8 cellular contexts compared by ENCODE assay signal in genomic region chr14:104639889-104640548, GRCh38. TPM values are rescaled to one million over a fixed set of nuclear protein-coding genes. Genes with fewer than 3 reads are reported as not detected.
DNase-seq lines count a peak whose midpoint lies in the region; ATAC-seq and TF ChIP-seq lines count a peak whose summit lies in the region.

No MANE protein-coding gene starts in this region.

- no peak overlapping the region for H3K9ac ChIP-seq in trophoblast cell (ENCODE audit: low read length)

- peaks cover 30% of the 10 kb centered on the region for H3K27me3 Mint-ChIP-seq in activated naive CD4-positive, alpha-beta T cell treated with anti-CD3 and anti-CD28 coated beads, Interleukin-2, amount 10 ng/mL, durations not matched to agents 7 days and 5 days
- peaks cover 4% of the 10 kb centered on the region for H3K27me3 Mint-ChIP-seq in glutamatergic neuron (ENCODE audit: unreplicated experiment)

- TF ChIP-seq EP300 in Ishikawa (IDR thresholded peaks at IDR 0.05; ENCODE audit: borderline replicate concordance): no peak

- CTCF ChIA-PET in activated naive CD4-positive, alpha-beta T cell treated with anti-CD3 and anti-CD28 coated beads, Interleukin-2, amount 10 ng/mL, durations not matched to agents 7 days and 5 days (lab: Charles Lee): no interaction called here

- ATAC-seq in GM21528 (IDR thresholded peaks at IDR 0.05; ENCODE audit: low FRiP score, unreplicated experiment) (no peak), HG03571 (IDR thresholded peaks at IDR 0.05; ENCODE audit: unreplicated experiment) (no peak)

- H4K91ac ChIP-seq in trophoblast cell (ENCODE audit: low read depth, low read length): no peak overlapping the region

- H3K27ac ChIP-seq in trophoblast cell (ENCODE audit: low read depth, low read length): no peak overlapping the region

- no peaks in the 10 kb centered on the region for H3K79me1 ChIP-seq in trophoblast cell (ENCODE audit: low read length)

- H2BK5ac ChIP-seq in trophoblast cell (ENCODE audit: low read depth, low read length, poor library complexity): no peak overlapping the region

- peaks cover under 1% of the 10 kb centered on the region for H3K9me3 Mint-ChIP-seq in activated naive CD4-positive, alpha-beta T cell treated with anti-CD3 and anti-CD28 coated beads, Interleukin-2, amount 10 ng/mL, durations not matched to agents 7 days and 5 days
- H3K9me3 Mint-ChIP-seq in glutamatergic neuron (ENCODE audit: unreplicated experiment): peaks cover 5% of the 10 kb centered on the region

- no peak overlapping the region for H2AFZ ChIP-seq in trophoblast cell (ENCODE audit: insufficient read depth, low read length, poor library complexity)

- no CpG with 5 or more reads among the region's 24 CpGs for WGBS in trophoblast cell (ENCODE audit: extremely low coverage, insufficient coverage, insufficient read length)

- TF ChIP-seq RAD21 in Ishikawa (IDR thresholded peaks at IDR 0.05; ENCODE audit: low read depth): peak; percentile 97

- H3K27me3 ChIP-seq in trophoblast cell (ENCODE audit: insufficient read depth, low read length): no peaks in the 10 kb centered on the region

- H3K18ac ChIP-seq in trophoblast cell (ENCODE audit: low read length): no peak overlapping the region

- no peak overlapping the region for H3K4me3 ChIP-seq in trophoblast cell (ENCODE audit: low read depth, low read length)

- DNase-seq in DMS53 treated with DMSO at 0.1 percent for 48 hours (lab: John Stamatoyannopoulos, UW; ENCODE audit: unreplicated experiment): peak; percentile 19
- peak; percentile 56 for DNase-seq in RKO (ENCODE audit: low spot score)
- DNase-seq in activated naive CD4-positive, alpha-beta T cell treated with anti-CD3 and anti-CD28 coated beads, Interleukin-2, amount 10 ng/mL, durations not matched to agents 7 days and 5 days: peak; percentile 64
- peak; percentile 89 for DNase-seq in glutamatergic neuron
- peak; percentile 47 to 74 for DNase-seq in trophoblast cell

- no peak overlapping the region for H2BK12ac ChIP-seq in trophoblast cell (ENCODE audit: low read length)

- no peak overlapping the region for H4K12ac ChIP-seq in trophoblast cell (ENCODE audit: low read depth, low read length)

- H3K4me1 Mint-ChIP-seq in activated naive CD4-positive, alpha-beta T cell treated with anti-CD3 and anti-CD28 coated beads, Interleukin-2, amount 10 ng/mL, durations not matched to agents 7 days and 5 days: peaks cover 4% of the 10 kb centered on the region
- H3K4me1 Mint-ChIP-seq in glutamatergic neuron (ENCODE audit: low read depth, unreplicated experiment): peaks cover 2% of the 10 kb centered on the region

- H3K4ac ChIP-seq in trophoblast cell (ENCODE audit: low read depth, low read length): no peak overlapping the region

- no peaks in the 10 kb centered on the region for H3K36me3 ChIP-seq in trophoblast cell (ENCODE audit: control insufficient read depth in 1 of 2, insufficient read depth in 2 of 2, low read length in 2 of 2)

- no peak overlapping the region for H3K4me2 ChIP-seq in trophoblast cell (ENCODE audit: low read length)

- no peak overlapping the region for H4K8ac ChIP-seq in trophoblast cell (ENCODE audit: low read depth, low read length)

- no peaks in the 10 kb centered on the region for H3K9me3 ChIP-seq in trophoblast cell (ENCODE audit: insufficient read depth, low read depth, low read length)

- no peaks in the 10 kb centered on the region for H3K79me2 ChIP-seq in trophoblast cell (ENCODE audit: control insufficient read depth, insufficient read depth, low read length, poor library complexity)

- no peak overlapping the region for H2BK120ac ChIP-seq in trophoblast cell (ENCODE audit: insufficient read depth, low read length, poor library complexity)

- no peaks in the 10 kb centered on the region for H3K4me1 ChIP-seq in trophoblast cell (ENCODE audit: control insufficient read depth in 1 of 2, insufficient read depth in 2 of 2, low read length in 2 of 2)

- H3K4me3 Mint-ChIP-seq in activated naive CD4-positive, alpha-beta T cell treated with anti-CD3 and anti-CD28 coated beads, Interleukin-2, amount 10 ng/mL, durations not matched to agents 7 days and 5 days: no peak overlapping the region
- H3K4me3 Mint-ChIP-seq in glutamatergic neuron (ENCODE audit: unreplicated experiment): no peak overlapping the region

- no peaks in the 10 kb centered on the region for H3K36me3 Mint-ChIP-seq in activated naive CD4-positive, alpha-beta T cell treated with anti-CD3 and anti-CD28 coated beads, Interleukin-2, amount 10 ng/mL, durations not matched to agents 7 days and 5 days
- H3K36me3 Mint-ChIP-seq in glutamatergic neuron (ENCODE audit: unreplicated experiment): peaks cover 8% of the 10 kb centered on the region

- no peak overlapping the region for H3K27ac Mint-ChIP-seq in activated naive CD4-positive, alpha-beta T cell treated with anti-CD3 and anti-CD28 coated beads, Interleukin-2, amount 10 ng/mL, durations not matched to agents 7 days and 5 days
- H3K27ac Mint-ChIP-seq in glutamatergic neuron (ENCODE audit: unreplicated experiment): no peak overlapping the region

- no peak overlapping the region for H3K14ac ChIP-seq in trophoblast cell (ENCODE audit: low read length)

- peak; percentile 88 for TF ChIP-seq CTCF in glutamatergic neuron (IDR thresholded peaks at IDR 0.05; ENCODE audit: partially characterized antibody, unreplicated experiment)

- H2AK5ac ChIP-seq in trophoblast cell (ENCODE audit: low read length): no peak overlapping the region

- no peak overlapping the region for H3K23ac ChIP-seq in trophoblast cell (ENCODE audit: low read length)

TF ChIP-seq in Ishikawa, 13 proteins besides CTCF, POLR2A, EP300 and RAD21:
- TF ChIP-seq NFIC (IDR thresholded peaks at IDR 0.05) (no peak), CEBPB (IDR thresholded peaks at IDR 0.05) (no peak), USF1 (IDR thresholded peaks at IDR 0.05) (no peak), CREB1 (IDR thresholded peaks at IDR 0.05; ENCODE audit: low read depth) (no peak), REST (IDR thresholded peaks at IDR 0.05; ENCODE audit: low read depth) (no peak), TCF12 (IDR thresholded peaks at IDR 0.05; ENCODE audit: low read depth) (no peak), FOXM1 (IDR thresholded peaks at IDR 0.05; ENCODE audit: borderline replicate concordance, low read depth) (no peak), EGR1 (IDR thresholded peaks at IDR 0.05) (no peak)

RNA-seq across cellular contexts. Expression of gene TMEM179, which starts 35.4 kb away (rescaled TPM):
- 28.8 TPM for total RNA-seq in glutamatergic neuron (ENCODE audit: unreplicated experiment)
- not detected in 2 replicates for polyA plus RNA-seq in trophoblast cell (2013)

RNA-seq across cellular contexts. Expression of gene INF2, which starts 49.4 kb away (rescaled TPM):
- 11.8 TPM for total RNA-seq in glutamatergic neuron (ENCODE audit: unreplicated experiment)
- polyA plus RNA-seq in trophoblast cell (2013): 87.6 and 90.6 TPM in 2 replicates

Comparison
In these comparisons a context has a peak if more than half of its experiments do, and no peak if none do; other contexts are left out.
1. DNase-seq: peak in every context shown above with its lines; median percentile 89 in glutamatergic neuron; 64 in activated naive CD4-positive, alpha-beta T cell treated with anti-CD3 and anti-CD28 coated beads, Interleukin-2, amount 10 ng/mL, durations not matched to agents 7 days and 5 days; 60 in trophoblast cell; 56 in RKO; 19 in DMS53 treated with DMSO at 0.1 percent for 48 hours.